In genomic region chr5:167723254-167723871, GRCh38 we compare ENCODE assay signal across 8 cellular contexts.
DNase-seq lines count a peak whose midpoint lies in the region; ATAC-seq and TF ChIP-seq lines count a peak whose summit lies in the region.

No MANE protein-coding gene starts in this region.

- TF ChIP-seq EP300 in Ishikawa (IDR thresholded peaks at IDR 0.05; ENCODE audit: borderline replicate concordance) = no peak

- H3K36me3 ChIP-seq in tibial artery = no peaks in the 10 kb centered on the region

- peaks cover 0 to 5% (median 2%) of the 10 kb centered on the region in 4 donors for H3K4me1 ChIP-seq in tibial artery

- peak; percentile 98 for ATAC-seq in GM21737 (IDR thresholded peaks at IDR 0.05; ENCODE audit: unreplicated experiment)

- peak; percentile 60 for DNase-seq in GDM1 (lab: John Stamatoyannopoulos, UW)
- peak; percentile 73 for DNase-seq in RKO (ENCODE audit: low spot score)
- peak; percentile 23 to 39 for DNase-seq in activated T-helper 1 cell treated with anti-CD3 and anti-CD28 coated beads, Interleukin-2, amount 50 U/mL, for 16 hours (ENCODE audit: low read depth in 1 of 2, low spot score in 1 of 2)
- DNase-seq in foreskin fibroblast = peak; percentile 47 to 85
- peak in 50 of 56 donors; percentile 4 to 84 (median 48) for DNase-seq in nucleus accumbens (lab: John Stamatoyannopoulos, UW)
- DNase-seq in tibial artery = peak; percentile 71 to 75

- no peaks in the 10 kb centered on the region for H3K9me3 ChIP-seq in tibial artery

- peak; percentile 83 for TF ChIP-seq RAD21 in Ishikawa (IDR thresholded peaks at IDR 0.05; ENCODE audit: low read depth)

- H3K4me3 ChIP-seq in foreskin fibroblast (ENCODE audit: low read depth in 1 of 2, low read length in 2 of 2) (no peak overlapping the region), tibial artery (no peak overlapping the region)

- peak; percentile 82 for TF ChIP-seq CTCF in foreskin fibroblast (IDR thresholded peaks at IDR 0.05; ENCODE audit: low read depth, low read length)
- peak; percentile 79 to 85 for TF ChIP-seq CTCF in tibial artery (IDR thresholded peaks at IDR 0.05)

- H3K27me3 ChIP-seq in tibial artery = peaks cover 0 to 6% of the 10 kb centered on the region in 2 donors

- H3K27ac ChIP-seq in tibial artery = no peak overlapping the region

- intact Hi-C loops in tibial artery (cut with DNase I; ENCODE audit: low total_unique reads) = loop anchor here (5.0 to 10.0 kb wide), 2 partner anchors 291 to 499 kb away; no protein-coding TSS in a partner anchor

TF ChIP-seq in Ishikawa, 13 proteins besides CTCF, POLR2A, EP300 and RAD21:
- TF ChIP-seq ZBTB7A (IDR thresholded peaks at IDR 0.05; ENCODE audit: low read depth) (no peak), USF1 (IDR thresholded peaks at IDR 0.05) (peak; percentile 63), EGR1 (IDR thresholded peaks at IDR 0.05) (no peak), MAX (IDR thresholded peaks at IDR 0.05) (peak; percentile 64), TEAD4 (IDR thresholded peaks at IDR 0.05) (peak; percentile 48), YY1 (IDR thresholded peaks at IDR 0.05; ENCODE audit: low read depth) (peak; percentile 81)
